Comparison of ENCODE assay signal across 9 cellular contexts in the genomic region with DNA sequence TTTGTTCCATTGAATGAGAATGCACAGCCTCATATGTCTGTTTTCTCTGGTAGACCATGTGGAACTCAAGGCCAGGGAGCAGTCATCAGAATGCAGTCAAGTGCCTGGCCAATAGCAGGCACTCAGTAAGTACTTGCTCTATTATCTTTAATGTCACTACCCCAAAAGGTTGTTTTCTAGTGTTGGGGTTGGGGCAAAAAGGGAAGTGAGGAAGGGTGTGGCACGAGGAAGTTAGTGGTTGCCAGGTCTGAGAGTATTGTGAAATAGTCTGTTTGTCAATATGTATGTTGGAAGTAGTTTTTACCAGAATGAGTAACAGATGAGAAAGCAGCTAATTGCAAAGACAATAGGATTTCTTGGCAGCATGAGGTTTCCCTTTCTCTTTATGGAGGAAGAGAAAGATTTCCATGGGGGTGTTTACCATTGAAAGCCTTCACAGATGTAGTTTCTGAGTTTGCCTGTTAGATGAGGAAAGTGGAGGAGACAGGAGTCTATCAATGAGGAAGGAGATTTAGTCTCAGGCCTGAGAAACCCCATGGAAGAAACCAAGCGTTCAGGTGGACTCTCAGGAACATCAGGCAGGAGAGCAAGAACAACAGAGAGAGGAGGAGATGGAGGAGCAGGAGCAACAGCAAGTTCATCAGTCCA. TPM values are rescaled to one million over a fixed set of nuclear protein-coding genes. Genes with fewer than 3 reads are reported as not detected.
DNase-seq lines count a peak whose midpoint lies in the region; ATAC-seq, FAIRE-seq and TF ChIP-seq lines count a peak whose summit lies in the region.
"Had no signal": no experiment of that assay in that cellular context is flagged by ENCODE, and none has a peak within 500 bp of the region (broad histone marks: within the 10 kb centered on the region; RNA-seq: fewer than 3 reads in every experiment).

No MANE protein-coding gene starts in this region.

- POLR2A ChIA-PET in HepG2 (lab: Yijun Ruan, JAX): no interaction called here

- H3K27me3 ChIP-seq in HepG2 (ENCODE audit: control insufficient read depth in 1 of 2, insufficient read depth in 2 of 2, low read length in 2 of 2): peaks cover 0 to 15% of the 10 kb centered on the region in 2 experiments; a peak in 3 of 5 replicates

- peak overlapping the region; percentile 78 for H3K27ac ChIP-seq in C4-2B
- H3K27ac ChIP-seq in HepG2 (ENCODE audit: extremely low read length, insufficient read depth, low read length): no peak overlapping the region

- H3K4me2 ChIP-seq in HepG2 (ENCODE audit: low read depth, low read length): no peak overlapping the region

- FAIRE-seq in HepG2 (lab: Jason Lieb, UNC): no peak
- FAIRE-seq: colon had no signal

- H3K4me3 Mint-ChIP-seq in activated T-helper 1 cell treated with anti-CD3 and anti-CD28 coated beads, Interleukin-12 subunit alpha, Interleukin-12 subunit beta, Interleukin-2, Interleukin-4 antibody, amounts not matched to agents 30 ng/mL and 10 ng/mL and 1 ng/mL, durations not matched to agents 14 hours and 24 hours and 36 hours: peak overlapping the region; percentile 72

- H4K20me1 ChIP-seq in HepG2 (ENCODE audit: insufficient read depth, low read length): no peaks in the 10 kb centered on the region

- H3K79me2 ChIP-seq in HepG2 (ENCODE audit: insufficient read depth, low read length): no peaks in the 10 kb centered on the region

- no peaks in the 10 kb centered on the region for H3K9me3 Mint-ChIP-seq in activated T-helper 1 cell treated with anti-CD3 and anti-CD28 coated beads, Interleukin-12 subunit alpha, Interleukin-12 subunit beta, Interleukin-2, Interleukin-4 antibody, amounts not matched to agents 30 ng/mL and 10 ng/mL and 1 ng/mL, durations not matched to agents 14 hours and 24 hours and 36 hours

- H3K4me1 ChIP-seq in HepG2 (ENCODE audit: insufficient read depth, low read length): peaks cover 5% of the 10 kb centered on the region; the same call in 1 of the 2 replicates

- CTCF ChIA-PET in HepG2 (lab: Yijun Ruan, JAX; ENCODE audit: low intra/inter-chr PET ratio, low total read pairs): interaction anchor here (3.7 kb wide), 1 partner anchor 212 kb away, joined by 17 read pairs; no protein-coding TSS in a partner anchor

- no peaks in the 10 kb centered on the region for H3K27me3 Mint-ChIP-seq in activated T-helper 1 cell treated with anti-CD3 and anti-CD28 coated beads, Interleukin-12 subunit alpha, Interleukin-12 subunit beta, Interleukin-2, Interleukin-4 antibody, amounts not matched to agents 30 ng/mL and 10 ng/mL and 1 ng/mL, durations not matched to agents 14 hours and 24 hours and 36 hours (ENCODE audit: insufficient read depth)

- peaks cover 50% of the 10 kb centered on the region for H3K36me3 Mint-ChIP-seq in activated T-helper 1 cell treated with anti-CD3 and anti-CD28 coated beads, Interleukin-12 subunit alpha, Interleukin-12 subunit beta, Interleukin-2, Interleukin-4 antibody, amounts not matched to agents 30 ng/mL and 10 ng/mL and 1 ng/mL, durations not matched to agents 14 hours and 24 hours and 36 hours (ENCODE audit: low read depth)

- no peak for TF ChIP-seq EP300 in HepG2 (IDR thresholded peaks at IDR 0.05; ENCODE audit: low read depth in 2 of 2, low read length in 2 of 2)
- TF ChIP-seq EP300 in HepG2 (CRISPR knock-in tag; IDR thresholded peaks at IDR 0.05; ENCODE audit: borderline replicate concordance): no peak

- H3K4me3 ChIP-seq in HepG2 (replicated peaks in 1 of 3; ENCODE audit: insufficient read depth in 1 of 3, low read depth in 2 of 3, low read length in 3 of 3): no peak overlapping the region

- peak overlapping the region; percentile 95 for H3K27ac Mint-ChIP-seq in activated T-helper 1 cell treated with anti-CD3 and anti-CD28 coated beads, Interleukin-12 subunit alpha, Interleukin-12 subunit beta, Interleukin-2, Interleukin-4 antibody, amounts not matched to agents 30 ng/mL and 10 ng/mL and 1 ng/mL, durations not matched to agents 14 hours and 24 hours and 36 hours

- no peaks in the 10 kb centered on the region for H3K36me3 ChIP-seq in HepG2 (replicated peaks in 1 of 2; ENCODE audit: control insufficient read depth in 1 of 2, insufficient read depth in 2 of 2, low read length in 2 of 2)

- no peaks in the 10 kb centered on the region for H3K9me3 ChIP-seq in HepG2 (ENCODE audit: low read length)

- no peak for TF ChIP-seq RAD21 in HepG2 (CRISPR knock-in tag; IDR thresholded peaks at IDR 0.05)

- H3K9ac ChIP-seq in HepG2 (ENCODE audit: insufficient read depth, low read depth, low read length): no peak overlapping the region

- peak; percentile 55 for DNase-seq in activated T-helper 1 cell treated with anti-CD3 and anti-CD28 coated beads, Interleukin-12 subunit alpha, Interleukin-12 subunit beta, Interleukin-2, Interleukin-4 antibody, amounts not matched to agents 30 ng/mL and 10 ng/mL and 1 ng/mL, durations not matched to agents 14 hours and 24 hours and 36 hours (ENCODE audit: low spot score)
- DNase-seq in HepG2 (ENCODE audit: low spot score) (no peak), HT-29 (ENCODE audit: low spot score) (no peak), cortex of kidney (lab: John Stamatoyannopoulos, UW) (no peak), amniotic stem cell (lab: John Stamatoyannopoulos, UW) (no peak)

- BruUV-seq in HepG2 (replicated peaks; lab: Mats Ljungman, UMichigan): no TSS peak

- intact Hi-C loops in activated T-helper 1 cell treated with anti-CD3 and anti-CD28 coated beads, Interleukin-12 subunit alpha, Interleukin-12 subunit beta, Interleukin-2, Interleukin-4 antibody, amounts not matched to agents 30 ng/mL and 10 ng/mL and 1 ng/mL, durations not matched to agents 14 hours and 24 hours and 36 hours (cut with micrococcal nuclease): loop anchor here (1.0 to 5.0 kb wide), 5 partner anchors 25 to 139 kb away; partner anchors contain the start of gene C6orf62
- intact Hi-C loops in HepG2 (cut with micrococcal nuclease; ENCODE audit: unreplicated experiment): no loop called here

- ATAC-seq in GM19452 (IDR thresholded peaks at IDR 0.05; ENCODE audit: unreplicated experiment) (peak; percentile 74), HG03558 (IDR thresholded peaks at IDR 0.05; ENCODE audit: extremely low read depth, unreplicated experiment) (peak; percentile 47), HepG2 (no peak)

- TF ChIP-seq CTCF in C4-2B (conservative IDR thresholded peaks at IDR 0.05) (no peak), HepG2 (CRISPR knock-in tag; IDR thresholded peaks at IDR 0.05) (no peak)

- peaks cover 78% of the 10 kb centered on the region for H3K4me1 Mint-ChIP-seq in activated T-helper 1 cell treated with anti-CD3 and anti-CD28 coated beads, Interleukin-12 subunit alpha, Interleukin-12 subunit beta, Interleukin-2, Interleukin-4 antibody, amounts not matched to agents 30 ng/mL and 10 ng/mL and 1 ng/mL, durations not matched to agents 14 hours and 24 hours and 36 hours (ENCODE audit: low read depth)

- no peak overlapping the region for H2AFZ ChIP-seq in HepG2 (ENCODE audit: low read length)

- no peak for TF ChIP-seq POLR2A in HepG2 (IDR thresholded peaks at IDR 0.05; ENCODE audit: insufficient read depth in 1 of 2, low read depth in 2 of 2, low read length in 2 of 2)

- in situ Hi-C loops in HepG2 (cut with HindIII; ENCODE audit: extremely low pct_ligation_motif_present, low pct_unique_long_range_greater_than_20kb): loop anchor here (5.0 kb wide), 2 partner anchors 134 to 214 kb away; no protein-coding TSS in a partner anchor

- WGBS in HepG2 (ENCODE audit: low lambda C conversion rate): 2% methylated on average over 2 of the region's 2 CpGs

TF ChIP-seq in HepG2, 621 proteins besides CTCF, POLR2A, EP300 and RAD21 (continues in another document):
- TF ChIP-seq JUN (CRISPR knock-in tag; IDR thresholded peaks at IDR 0.05): no peak

RNA-seq across cellular contexts. Expression of gene ARMH2, which starts 59.6 kb away (rescaled TPM):
- total RNA-seq in activated T-helper 1 cell treated with anti-CD3 and anti-CD28 coated beads, Interleukin-12 subunit alpha, Interleukin-12 subunit beta, Interleukin-2, Interleukin-4 antibody, amounts not matched to agents 30 ng/mL and 10 ng/mL and 1 ng/mL, durations not matched to agents 14 hours and 24 hours and 36 hours: not detected in 2 replicates
- total RNA-seq in HepG2 (2016; rRNA removed; fragmentation: Illumina TruSeq; extraction: Trizol): not detected in 2 replicates
- total RNA-seq in HepG2 (2016; cell fraction: cytosol; rRNA removed; fragmentation: Illumina TruSeq; extraction: Trizol; ENCODE audit: low read depth): not detected in 2 replicates
- total RNA-seq in HepG2 (2016; cell fraction: insoluble cytoplasmic fraction; rRNA removed; fragmentation: Illumina TruSeq; extraction: Trizol): not detected in 2 replicates
- not detected in 2 replicates for total RNA-seq in HepG2 (2016; cell fraction: membrane; rRNA removed; fragmentation: Illumina TruSeq; extraction: Trizol)
- not detected in 2 replicates for total RNA-seq in HepG2 (2016; cell fraction: nucleus; rRNA removed; fragmentation: Illumina TruSeq; extraction: Trizol)
- polyA plus RNA-seq in HepG2 (2011; rRNA removed): not detected in 2 replicates
- polyA plus RNA-seq in HepG2 (2011; cell fraction: cytosol; rRNA removed): not detected in 2 replicates
- not detected in 2 replicates for polyA plus RNA-seq in HepG2 (2011; cell fraction: nucleus; rRNA removed)
- not detected in 2 replicates for polyA plus RNA-seq in HepG2 (2012)
- not detected in 2 replicates for polyA plus RNA-seq in HepG2 (2016; cell fraction: cytosol; fragmentation: Illumina TruSeq; extraction: Trizol; ENCODE audit: low read depth)
- polyA plus RNA-seq in HepG2 (2016; cell fraction: insoluble cytoplasmic fraction; fragmentation: Illumina TruSeq; extraction: Trizol; ENCODE audit: low read depth): not detected in 2 replicates
- not detected in 2 replicates for polyA plus RNA-seq in HepG2 (2016; cell fraction: membrane; fragmentation: Illumina TruSeq; extraction: Trizol; ENCODE audit: low read depth)
- not detected in 2 replicates for polyA plus RNA-seq in HepG2 (2016; cell fraction: nucleus; fragmentation: Illumina TruSeq; extraction: Trizol; ENCODE audit: insufficient read depth, low read depth)
- polyA minus RNA-seq in HepG2 (2011; rRNA and poly(A)+ RNA removed; ENCODE audit: low replicate concordance): not detected in 2 replicates
- polyA minus RNA-seq in HepG2 (2011; cell fraction: cytosol; rRNA and poly(A)+ RNA removed): not detected in 2 replicates
- polyA minus RNA-seq in HepG2 (2011; cell fraction: nucleus; rRNA and poly(A)+ RNA removed): not detected in 2 replicates
- total RNA-seq in HT-29 (2014; rRNA removed; shearing (Covaris generic)): not detected in 2 replicates
